In the genomic region with DNA sequence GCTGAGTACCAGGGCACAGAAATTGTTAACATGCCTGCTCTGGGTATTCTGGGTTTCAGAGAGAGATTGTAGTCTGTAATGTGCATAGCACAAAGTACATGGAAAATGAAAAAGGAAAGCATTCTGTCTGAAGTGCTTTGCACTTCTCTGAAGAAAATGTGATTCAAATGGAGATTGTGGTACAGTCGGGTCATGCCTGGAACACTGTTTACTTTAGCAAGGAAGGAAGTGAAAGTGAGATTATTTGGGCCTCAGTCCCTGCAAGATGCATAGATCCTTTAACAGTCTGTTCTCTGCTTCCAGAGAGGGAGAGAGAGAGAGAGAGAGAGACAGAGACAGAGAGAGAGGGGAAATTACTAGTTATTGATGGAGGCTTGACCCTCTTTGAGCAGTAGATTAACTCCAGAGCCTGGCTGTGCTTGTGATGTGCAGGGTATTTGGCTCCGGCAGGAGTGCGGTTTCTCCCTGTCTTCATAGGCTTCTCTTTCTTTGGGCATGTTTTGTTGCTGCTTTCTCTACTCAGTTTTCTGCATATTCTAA, we compare ENCODE assay signal across 17 cellular contexts. TPM values are rescaled to one million over a fixed set of nuclear protein-coding genes. Genes with fewer than 3 reads are reported as not detected.
DNase-seq lines count a peak whose midpoint lies in the region; ATAC-seq lines count a peak whose summit lies in the region.
"Had no signal": no experiment of that assay in that cellular context is flagged by ENCODE, and none has a peak within 500 bp of the region (broad histone marks: within the 10 kb centered on the region; RNA-seq: fewer than 3 reads in every experiment).

No MANE protein-coding gene starts in this region.

- peak; percentile 67 for DNase-seq in G401 (ENCODE audit: low spot score)
- peak; percentile 48 for DNase-seq in NOMO-1 treated with DMSO at 0.1 percent for 48 hours (lab: John Stamatoyannopoulos, UW; ENCODE audit: unreplicated experiment)
- no peak for DNase-seq in hepatic stellate cell (ENCODE audit: low spot score)
- no peak for DNase-seq in kidney glomerular epithelial cell (lab: John Stamatoyannopoulos, UW)
- no peak for DNase-seq in NCI-H748 (lab: John Stamatoyannopoulos, UW; ENCODE audit: unreplicated experiment)
- DNase-seq in LoVo (ENCODE audit: low spot score): no peak
- DNase-seq: activated CD4-positive, alpha-beta T cell treated with anti-CD3 and anti-CD28 coated beads for 1 hour; activated naive CD4-positive, alpha-beta T cell treated with Interleukin-2 at 50 U/mL for 16 hours; cortex of kidney; EL; immature natural killer cell; retina; T-helper 2 cell had no signal

- in situ Hi-C loops in G401 (cut with HindIII; ENCODE audit: low sequenced_read_pairs): no loop called here

- ATAC-seq in GM18873 (IDR thresholded peaks at IDR 0.05; ENCODE audit: low FRiP score, unreplicated experiment): peak; percentile 43
- peak; percentile 70 for ATAC-seq in HG02884 (IDR thresholded peaks at IDR 0.05; ENCODE audit: unreplicated experiment)
- ATAC-seq: natural killer cell treated with Interleukin-12 subunit alpha and Interleukin-12 subunit beta and Interleukin-15 and Interleukin-18, amount 100 ng/mL, for 72 hours; Right ventricle myocardium inferior had no signal

RNA-seq across cellular contexts. Expression of gene VWC2, which starts 5.4 kb away (rescaled TPM):
- not detected in 2 replicates for total RNA-seq in G401 (2014; rRNA removed; shearing (Covaris generic))
- total RNA-seq: natural killer cell treated with Interleukin-12 subunit alpha and Interleukin-12 subunit beta and Interleukin-15 and Interleukin-18, amount 100 ng/mL, for 72 hours had no signal

Comparison
In these comparisons a context has a peak if more than half of its experiments do, and no peak if none do; other contexts are left out.
1. DNase-seq: peak in G401 (single experiment) and NOMO-1 treated with DMSO at 0.1 percent for 48 hours (single experiment); none in hepatic stellate cell (single experiment), kidney glomerular epithelial cell (single experiment), NCI-H748 (single experiment) and LoVo (single experiment).